In genomic region chr10:129467346-129468119, GRCh38 we compare ENCODE assay signal across 8 cellular contexts.
DNase-seq lines count a peak whose midpoint lies in the region; TF ChIP-seq lines count a peak whose summit lies in the region.

No MANE protein-coding gene starts in this region.

- peaks cover 9% of the 10 kb centered on the region for H3K27me3 ChIP-seq in HUES48 (ENCODE audit: control insufficient read depth, insufficient read depth, low read length)

- in situ Hi-C loops in astrocyte of the cerebellum (cut with HindIII; ENCODE audit: low sequenced_read_pairs), result no loop called here

- H3K4me1 ChIP-seq in HUES48 (ENCODE audit: control insufficient read depth, insufficient read depth, low read length), result peaks cover 9% of the 10 kb centered on the region; the same call in 1 of the 2 replicates

- H3K4me3 ChIP-seq in HUES48 (ENCODE audit: low read depth, low read length) (peak overlapping the region; percentile 74), astrocyte of the cerebellum (ENCODE audit: low read depth, low read length) (peak overlapping the region; percentile 70)

- no peaks in the 10 kb centered on the region for H3K36me3 ChIP-seq in HUES48 (ENCODE audit: control insufficient read depth, insufficient read depth, low read length)

- TF ChIP-seq CTCF in astrocyte of the cerebellum (IDR thresholded peaks at IDR 0.05; ENCODE audit: low read depth, low read length, missing control alignments), result no peak

- peak; percentile 17 for DNase-seq in stimulated activated CD4-positive, alpha-beta T cell treated with anti-CD3 and anti-CD28 coated beads, Interleukin-12 subunit alpha, Interleukin-12 subunit beta, amount 100 ng/mL, for 4 hours
- no peak for DNase-seq in stimulated activated CD4-positive, alpha-beta T cell treated with anti-CD3 and anti-CD28 coated beads, Interleukin-1b, Interleukin-23, amount 100 ng/mL, for 48 hours
- DNase-seq in astrocyte of the cerebellum (ENCODE audit: low read depth), result no peak
- peak; percentile 2 for DNase-seq in iris pigment epithelial cell (ENCODE audit: low read depth)
- peak; percentile 26 for DNase-seq in stimulated activated CD8-positive, alpha-beta memory T cell treated with anti-CD3 and anti-CD28 coated beads, Interleukin-4, amount 100 ng/mL, for 48 hours
- DNase-seq in NK-92 (lab: John Stamatoyannopoulos, UW; ENCODE audit: unreplicated experiment), result no peak
- DNase-seq in activated CD8-positive, alpha-beta memory T cell treated with anti-CD3 and anti-CD28 coated beads, Interleukin-2, amount 50 U/mL, for 48 hours, result no peak

- peak overlapping the region; percentile 64; the same call in 1 of the 2 replicates for H3K9ac ChIP-seq in HUES48 (ENCODE audit: low read depth, low read length)

- H3K9me3 ChIP-seq in HUES48 (ENCODE audit: control insufficient read depth, insufficient read depth, low read length), result no peaks in the 10 kb centered on the region

- H3K27ac ChIP-seq in HUES48 (ENCODE audit: low read depth, low read length), result no peak overlapping the region

Comparison
In these comparisons a context has a peak if more than half of its experiments do, and no peak if none do; other contexts are left out.
1. DNase-seq: peak in stimulated activated CD4-positive, alpha-beta T cell treated with anti-CD3 and anti-CD28 coated beads, Interleukin-12 subunit alpha, Interleukin-12 subunit beta, amount 100 ng/mL, for 4 hours (single experiment), iris pigment epithelial cell (single experiment) and stimulated activated CD8-positive, alpha-beta memory T cell treated with anti-CD3 and anti-CD28 coated beads, Interleukin-4, amount 100 ng/mL, for 48 hours (single experiment); none in stimulated activated CD4-positive, alpha-beta T cell treated with anti-CD3 and anti-CD28 coated beads, Interleukin-1b, Interleukin-23, amount 100 ng/mL, for 48 hours (single experiment), astrocyte of the cerebellum (single experiment), NK-92 (single experiment) and activated CD8-positive, alpha-beta memory T cell treated with anti-CD3 and anti-CD28 coated beads, Interleukin-2, amount 50 U/mL, for 48 hours (single experiment).